In the genomic region with DNA sequence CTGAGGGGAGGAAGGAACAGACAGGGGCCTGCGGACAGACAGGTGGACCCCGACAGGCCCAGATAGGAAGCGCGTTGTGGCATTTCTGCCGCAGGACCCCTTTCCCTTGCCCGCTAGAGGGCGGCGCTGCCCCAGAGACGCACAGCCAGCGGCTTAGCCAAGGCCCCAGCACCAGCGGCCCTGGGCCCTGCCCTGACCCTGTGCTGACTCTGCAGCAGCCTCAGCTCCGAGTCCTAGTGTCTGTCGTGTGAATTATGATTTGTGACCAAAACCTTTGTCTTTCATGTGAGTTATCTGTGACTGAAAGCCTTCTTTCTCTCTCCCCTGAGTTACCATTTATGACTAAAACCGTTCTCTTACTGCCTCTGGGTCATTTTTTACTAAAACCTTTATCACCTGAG, we compare ENCODE assay signal across 1 cellular context.
TF ChIP-seq lines count a peak whose summit lies in the region.

No MANE protein-coding gene starts in this region.

TF ChIP-seq in HepG2, 621 proteins besides CTCF, POLR2A, EP300 and RAD21 (continued from another document and continues in another):
- TF ChIP-seq NFAT5 (CRISPR knock-in tag; IDR thresholded peaks at IDR 0.05): no peak
- no peak; the same call in 1 of the 2 replicates for TF ChIP-seq DNMT1 (CRISPR knock-in tag; IDR thresholded peaks at IDR 0.05)
- TF ChIP-seq ZNF549 (CRISPR knock-in tag; IDR thresholded peaks at IDR 0.05): no peak
- no peak for TF ChIP-seq ZNF484 (CRISPR knock-in tag; IDR thresholded peaks at IDR 0.05; ENCODE audit: borderline replicate concordance, low read depth)
- TF ChIP-seq ARHGAP35 (CRISPR knock-in tag; IDR thresholded peaks at IDR 0.05; ENCODE audit: borderline replicate concordance): no peak
- TF ChIP-seq, protein P1, sequence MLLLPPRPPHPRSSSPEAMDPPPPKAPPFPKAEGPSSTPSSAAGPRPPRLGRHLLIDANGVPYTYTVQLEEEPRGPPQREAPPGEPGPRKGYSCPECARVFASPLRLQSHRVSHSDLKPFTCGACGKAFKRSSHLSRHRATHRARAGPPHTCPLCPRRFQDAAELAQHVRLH (CRISPR knock-in tag; IDR thresholded peaks at IDR 0.05; ENCODE audit: borderline replicate concordance, low read depth): no peak; the same call in 1 of the 2 replicates
- TF ChIP-seq PITX1 (CRISPR knock-in tag; IDR thresholded peaks at IDR 0.05): peak; percentile 66; the same call in 1 of the 2 replicates
- TF ChIP-seq, protein P2, sequence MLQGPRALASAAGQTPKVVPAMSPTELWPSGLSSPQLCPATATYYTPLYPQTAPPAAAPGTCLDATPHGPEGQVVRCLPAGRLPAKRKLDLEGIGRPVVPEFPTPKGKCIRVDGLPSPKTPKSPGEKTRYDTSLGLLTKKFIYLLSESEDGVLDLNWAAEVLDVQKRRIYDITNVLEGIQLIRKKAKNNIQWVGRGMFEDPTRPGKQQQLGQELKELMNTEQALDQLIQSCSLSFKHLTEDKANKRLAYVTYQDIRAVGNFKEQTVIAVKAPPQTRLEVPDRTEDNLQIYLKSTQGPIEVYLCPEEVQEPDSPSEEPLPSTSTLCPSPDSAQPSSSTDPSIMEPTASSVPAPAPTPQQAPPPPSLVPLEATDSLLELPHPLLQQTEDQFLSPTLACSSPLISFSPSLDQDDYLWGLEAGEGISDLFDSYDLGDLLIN (CRISPR knock-in tag; IDR thresholded peaks at IDR 0.05; ENCODE audit: borderline replicate concordance): no peak
- no peak for TF ChIP-seq MIXL1 (CRISPR knock-in tag; IDR thresholded peaks at IDR 0.05)
- peak; percentile 58 for TF ChIP-seq TEAD3 (CRISPR knock-in tag; optimal IDR thresholded peaks at IDR 0.05; ENCODE audit: borderline replicate concordance)
- TF ChIP-seq PLSCR1 (CRISPR knock-in tag; IDR thresholded peaks at IDR 0.05; ENCODE audit: borderline replicate concordance): no peak
- TF ChIP-seq HNRNPUL1 (IDR thresholded peaks at IDR 0.05; ENCODE audit: low read depth, low read length): no peak
- no peak for TF ChIP-seq ZNF30 (CRISPR knock-in tag; IDR thresholded peaks at IDR 0.05)
- peak; percentile 50; the same call in 1 of the 2 replicates for TF ChIP-seq ISL2 (CRISPR knock-in tag; IDR thresholded peaks at IDR 0.05)
- no peak for TF ChIP-seq CREB1 (IDR thresholded peaks at IDR 0.05)
- no peak for TF ChIP-seq CREB1 (CRISPR knock-in tag; IDR thresholded peaks at IDR 0.05)
- peak; percentile 62; the same call in 1 of the 2 replicates for TF ChIP-seq ZBTB33 (CRISPR knock-in tag; IDR thresholded peaks at IDR 0.05)
- TF ChIP-seq CBFB (CRISPR knock-in tag; IDR thresholded peaks at IDR 0.05): peak; percentile 41; the same call in 1 of the 2 replicates
- TF ChIP-seq ZNF225 (CRISPR knock-in tag; IDR thresholded peaks at IDR 0.05): peak; percentile 33; the same call in 1 of the 2 replicates
- no peak for TF ChIP-seq ZNF160 (CRISPR knock-in tag; IDR thresholded peaks at IDR 0.05)
- TF ChIP-seq JUN (CRISPR knock-in tag; IDR thresholded peaks at IDR 0.05): no peak
- TF ChIP-seq, protein P3, sequence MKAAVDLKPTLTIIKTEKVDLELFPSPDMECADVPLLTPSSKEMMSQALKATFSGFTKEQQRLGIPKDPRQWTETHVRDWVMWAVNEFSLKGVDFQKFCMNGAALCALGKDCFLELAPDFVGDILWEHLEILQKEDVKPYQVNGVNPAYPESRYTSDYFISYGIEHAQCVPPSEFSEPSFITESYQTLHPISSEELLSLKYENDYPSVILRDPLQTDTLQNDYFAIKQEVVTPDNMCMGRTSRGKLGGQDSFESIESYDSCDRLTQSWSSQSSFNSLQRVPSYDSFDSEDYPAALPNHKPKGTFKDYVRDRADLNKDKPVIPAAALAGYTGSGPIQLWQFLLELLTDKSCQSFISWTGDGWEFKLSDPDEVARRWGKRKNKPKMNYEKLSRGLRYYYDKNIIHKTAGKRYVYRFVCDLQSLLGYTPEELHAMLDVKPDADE (CRISPR knock-in tag; IDR thresholded peaks at IDR 0.05): no peak
- no peak for TF ChIP-seq PREB (CRISPR knock-in tag; IDR thresholded peaks at IDR 0.05)
- no peak for TF ChIP-seq ZNF784 (CRISPR knock-in tag; IDR thresholded peaks at IDR 0.05; ENCODE audit: borderline replicate concordance)
- peak; percentile 69; the same call in 1 of the 2 replicates for TF ChIP-seq HOXA5 (CRISPR knock-in tag; IDR thresholded peaks at IDR 0.05)
- TF ChIP-seq MAFG (CRISPR knock-in tag; IDR thresholded peaks at IDR 0.05): no peak
- peak; percentile 33; the same call in 1 of the 2 replicates for TF ChIP-seq MED1 (CRISPR knock-in tag; IDR thresholded peaks at IDR 0.05)
- TF ChIP-seq NFKBIZ (CRISPR knock-in tag; IDR thresholded peaks at IDR 0.05): no peak
- TF ChIP-seq ZNF574 (CRISPR knock-in tag; IDR thresholded peaks at IDR 0.05): peak; percentile 43; the same call in 1 of the 2 replicates
- TF ChIP-seq, protein P4, sequence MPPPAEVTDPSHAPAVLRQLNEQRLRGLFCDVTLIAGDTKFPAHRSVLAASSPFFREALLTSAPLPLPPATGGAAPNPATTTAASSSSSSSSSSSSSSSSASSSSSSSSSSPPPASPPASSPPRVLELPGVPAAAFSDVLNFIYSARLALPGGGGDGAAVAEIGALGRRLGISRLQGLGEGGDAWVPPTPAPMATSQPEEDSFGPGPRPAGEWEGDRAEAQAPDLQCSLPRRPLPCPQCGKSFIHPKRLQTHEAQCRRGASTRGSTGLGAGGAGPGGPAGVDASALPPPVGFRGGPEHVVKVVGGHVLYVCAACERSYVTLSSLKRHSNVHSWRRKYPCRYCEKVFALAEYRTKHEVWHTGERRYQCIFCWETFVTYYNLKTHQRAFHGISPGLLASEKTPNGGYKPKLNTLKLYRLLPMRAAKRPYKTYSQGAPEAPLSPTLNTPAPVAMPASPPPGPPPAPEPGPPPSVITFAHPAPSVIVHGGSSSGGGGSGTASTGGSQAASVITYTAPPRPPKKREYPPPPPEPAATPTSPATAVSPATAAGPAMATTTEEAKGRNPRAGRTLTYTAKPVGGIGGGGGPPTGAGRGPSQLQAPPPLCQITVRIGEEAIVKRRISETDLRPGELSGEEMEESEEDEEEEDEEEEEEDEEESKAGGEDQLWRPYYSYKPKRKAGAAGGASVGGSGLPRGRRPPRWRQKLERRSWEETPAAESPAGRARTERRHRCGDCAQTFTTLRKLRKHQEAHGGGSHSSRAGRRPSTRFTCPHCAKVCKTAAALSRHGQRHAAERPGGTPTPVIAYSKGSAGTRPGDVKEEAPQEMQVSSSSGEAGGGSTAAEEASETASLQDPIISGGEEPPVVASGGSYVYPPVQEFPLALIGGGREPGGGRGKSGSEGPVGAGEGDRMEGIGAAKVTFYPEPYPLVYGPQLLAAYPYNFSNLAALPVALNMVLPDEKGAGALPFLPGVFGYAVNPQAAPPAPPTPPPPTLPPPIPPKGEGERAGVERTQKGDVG (CRISPR knock-in tag; IDR thresholded peaks at IDR 0.05; ENCODE audit: borderline replicate concordance): no peak
- TF ChIP-seq ZFP82 (CRISPR knock-in tag; IDR thresholded peaks at IDR 0.05; ENCODE audit: borderline replicate concordance): no peak
- no peak for TF ChIP-seq RFX3 (CRISPR knock-in tag; IDR thresholded peaks at IDR 0.05)
